ENCODE assay signal across 8 cellular contexts in the genomic region with DNA sequence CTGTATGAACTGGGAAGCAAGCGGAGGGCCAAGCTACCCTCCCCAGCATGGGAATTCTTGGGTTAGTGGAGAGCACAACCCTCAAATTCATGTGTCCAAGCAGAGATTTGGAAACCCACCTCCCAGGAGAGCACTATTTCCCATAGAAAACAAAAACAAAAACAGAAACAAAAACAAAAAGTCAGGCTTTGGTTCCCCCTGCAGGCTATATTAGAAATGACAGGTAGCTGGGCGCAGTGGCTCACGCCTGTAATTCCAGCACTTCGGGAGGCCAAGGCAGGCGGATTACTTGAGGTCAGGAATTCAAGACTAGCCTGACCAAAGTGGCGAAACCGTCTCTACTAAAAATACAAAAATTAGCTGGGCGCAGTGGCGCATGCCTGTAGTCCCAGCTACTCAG. TPM values are rescaled to one million over a fixed set of nuclear protein-coding genes. Genes with fewer than 3 reads are reported as not detected.
DNase-seq lines count a peak whose midpoint lies in the region; ATAC-seq and TF ChIP-seq lines count a peak whose summit lies in the region.

No MANE protein-coding gene starts in this region.

- H3K36me3 ChIP-seq in IMR-90 (ENCODE audit: control insufficient read depth, insufficient read depth, low read length): peaks cover 26% of the 10 kb centered on the region
- H3K36me3 ChIP-seq in hepatocyte (replicated peaks; ENCODE audit: insufficient read depth, low read depth): no peaks in the 10 kb centered on the region
- peaks cover 0 to 62% (median 28%) of the 10 kb centered on the region in 6 donors for H3K36me3 ChIP-seq in spleen
- no peaks in the 10 kb centered on the region for H3K36me3 ChIP-seq in Karpas-422 (ENCODE audit: insufficient read depth, low read length)

- no peak overlapping the region for H3K4me2 ChIP-seq in IMR-90 (ENCODE audit: low read depth, low read length)
- H3K4me2 ChIP-seq in hepatocyte: no peak overlapping the region
- no peak overlapping the region for H3K4me2 ChIP-seq in Karpas-422 (ENCODE audit: low read depth, low read length, poor library complexity, severe bottlenecking)

- intact Hi-C loops in IMR-90 (cut with micrococcal nuclease) (no loop called here), spleen (cut with DNase I; ENCODE audit: low total_unique reads) (no loop called here)

- no peak overlapping the region for H3K4me3 ChIP-seq in IMR-90 (ENCODE audit: insufficient read depth, low read depth, low read length)
- no peak overlapping the region for H3K4me3 ChIP-seq in hepatocyte
- peak overlapping the region in 2 of 8 donors; percentile 7 to 37 for H3K4me3 ChIP-seq in spleen
- no peak overlapping the region for H3K4me3 ChIP-seq in Karpas-422 (ENCODE audit: low read length)

- H3K14ac ChIP-seq in IMR-90 (replicated peaks; ENCODE audit: low read depth, low read length): no peak overlapping the region

- no peaks in the 10 kb centered on the region for H3K9me3 ChIP-seq in IMR-90 (ENCODE audit: control insufficient read depth, insufficient read depth, low read length)
- no peaks in the 10 kb centered on the region for H3K9me3 ChIP-seq in hepatocyte (ENCODE audit: low read depth)
- no peaks in the 10 kb centered on the region for H3K9me3 ChIP-seq in spleen
- no peaks in the 10 kb centered on the region for H3K9me3 ChIP-seq in Karpas-422 (ENCODE audit: low read length)

- H2AK9ac ChIP-seq in IMR-90 (replicated peaks; ENCODE audit: low read depth, low read length, poor library complexity): peak overlapping the region; percentile 87

- H3K9me1 ChIP-seq in IMR-90 (ENCODE audit: insufficient read depth, low read length): peaks cover 8% of the 10 kb centered on the region; the same call in 1 of the 2 replicates

- H3K18ac ChIP-seq in IMR-90 (ENCODE audit: low read depth, low read length): no peak overlapping the region

- peak; percentile 60 for TF ChIP-seq CTCF in IMR-90 (conservative IDR thresholded peaks at IDR 0.05; ENCODE audit: low read depth, low read length)
- TF ChIP-seq CTCF in hepatocyte (IDR thresholded peaks at IDR 0.05; ENCODE audit: poor library complexity): peak; percentile 88
- peak; percentile 75 to 95 (median 93) for TF ChIP-seq CTCF in spleen (IDR thresholded peaks at IDR 0.05 in 8 of 11, conservative IDR thresholded peaks at IDR 0.05 in 3 of 11)

- H3K4me1 ChIP-seq in IMR-90 (ENCODE audit: control insufficient read depth, insufficient read depth, low read length) (peaks cover 1% of the 10 kb centered on the region; the same call in 1 of the 2 replicates), hepatocyte (ENCODE audit: insufficient read depth) (no peaks in the 10 kb centered on the region), spleen (peaks cover 0 to 39% (median 19%) of the 10 kb centered on the region in 6 donors), Karpas-422 (ENCODE audit: low read length) (no peaks in the 10 kb centered on the region)

- in situ Hi-C loops in IMR-90 (cut with MboI; ENCODE audit: low sequenced_read_pairs): no loop called here

- no peaks in the 10 kb centered on the region for H3K79me1 ChIP-seq in IMR-90 (ENCODE audit: low read depth in 1 of 2, low read length in 2 of 2)

- no peak overlapping the region; the same call in 1 of the 2 replicates for H3K4ac ChIP-seq in IMR-90 (ENCODE audit: low read depth, low read length)

- H3K4me1 Mint-ChIP-seq in activated naive CD4-positive, alpha-beta T cell treated with anti-CD3 and anti-CD28 coated beads, Interleukin-2, amount 10 ng/mL, durations not matched to agents 7 days and 5 days: peaks cover 18% of the 10 kb centered on the region

- DNase-seq in CD1c-positive myeloid dendritic cell (ENCODE audit: extremely low spot score) (peak; percentile 58), IMR-90 (no peak), hepatocyte (ENCODE audit: low spot score) (peak; percentile 45), spleen (no peak), Karpas-422 (no peak)
- DNase-seq in activated naive CD4-positive, alpha-beta T cell treated with anti-CD3 and anti-CD28 coated beads, Interleukin-2, amount 10 ng/mL, durations not matched to agents 7 days and 5 days: peak; percentile 52

- no peak overlapping the region for H3K23ac ChIP-seq in IMR-90 (ENCODE audit: low read depth, low read length)

- ATAC-seq in IMR-90 (ENCODE audit: low read depth) (peak; percentile 80), HG03159 (IDR thresholded peaks at IDR 0.05; ENCODE audit: unreplicated experiment) (no peak), HG03139 (IDR thresholded peaks at IDR 0.05; ENCODE audit: unreplicated experiment) (no peak)

- H3K27ac Mint-ChIP-seq in activated naive CD4-positive, alpha-beta T cell treated with anti-CD3 and anti-CD28 coated beads, Interleukin-2, amount 10 ng/mL, durations not matched to agents 7 days and 5 days: peak overlapping the region; percentile 52

- TF ChIP-seq POLR2A in IMR-90 (IDR thresholded peaks at IDR 0.05; ENCODE audit: low read depth, low read length) (no peak), spleen (IDR thresholded peaks at IDR 0.05) (no peak)

- no TSS peak for BruUV-seq in IMR-90 (replicated peaks; lab: Mats Ljungman, UMichigan)

- dilution Hi-C loops in IMR-90 (cut with HindIII; ENCODE audit: low sequenced_read_pairs, unreplicated experiment): no loop called here

- no peak overlapping the region for H2BK120ac ChIP-seq in IMR-90 (ENCODE audit: low read depth, low read length)

- no peak overlapping the region for H4K91ac ChIP-seq in IMR-90 (ENCODE audit: insufficient read depth, low read depth, low read length)

- H3K36me3 Mint-ChIP-seq in activated naive CD4-positive, alpha-beta T cell treated with anti-CD3 and anti-CD28 coated beads, Interleukin-2, amount 10 ng/mL, durations not matched to agents 7 days and 5 days: peaks cover 27% of the 10 kb centered on the region

- no peak overlapping the region for H3K56ac ChIP-seq in IMR-90 (ENCODE audit: extremely low read depth, insufficient read depth, low read length)

- H3K4me3 Mint-ChIP-seq in activated naive CD4-positive, alpha-beta T cell treated with anti-CD3 and anti-CD28 coated beads, Interleukin-2, amount 10 ng/mL, durations not matched to agents 7 days and 5 days: no peak overlapping the region

- H3K27me3 Mint-ChIP-seq in activated naive CD4-positive, alpha-beta T cell treated with anti-CD3 and anti-CD28 coated beads, Interleukin-2, amount 10 ng/mL, durations not matched to agents 7 days and 5 days: no peaks in the 10 kb centered on the region

- no peak overlapping the region for H4K5ac ChIP-seq in IMR-90 (ENCODE audit: low read depth, low read length)

- POLR2A ChIA-PET in IMR-90 (lab: Charles Lee; ENCODE audit: unreplicated experiment): interaction anchor here (0.6 kb wide), 1 partner anchor 458 kb away, joined by 7 read pairs; no protein-coding TSS in a partner anchor

- peak overlapping the region; percentile 58 for H2AFZ ChIP-seq in IMR-90 (replicated peaks; ENCODE audit: low read length, poor library complexity)
- no peak overlapping the region for H2AFZ ChIP-seq in hepatocyte
- H2AFZ ChIP-seq in Karpas-422 (ENCODE audit: low read length): no peak overlapping the region

- H3K27me3 ChIP-seq in IMR-90 (ENCODE audit: control insufficient read depth, insufficient read depth, low read length): no peaks in the 10 kb centered on the region
- H3K27me3 ChIP-seq in hepatocyte: no peaks in the 10 kb centered on the region
- no peaks in the 10 kb centered on the region for H3K27me3 ChIP-seq in spleen (replicated peaks in 1 of 7)
- no peaks in the 10 kb centered on the region for H3K27me3 ChIP-seq in Karpas-422 (ENCODE audit: low read length)

- H2BK20ac ChIP-seq in IMR-90 (ENCODE audit: low read depth, low read length): no peak overlapping the region

- no peaks in the 10 kb centered on the region for H4K20me1 ChIP-seq in IMR-90 (ENCODE audit: insufficient read depth, low read length)
- no peaks in the 10 kb centered on the region for H4K20me1 ChIP-seq in hepatocyte (ENCODE audit: insufficient read depth, poor library complexity, severe bottlenecking)
- no peaks in the 10 kb centered on the region for H4K20me1 ChIP-seq in Karpas-422 (ENCODE audit: insufficient read depth, low read depth, low read length)

- peak overlapping the region in 1 of 2 experiments; percentile 75; a peak in 1 of 4 replicates for H4K8ac ChIP-seq in IMR-90 (ENCODE audit: low read depth in 2 of 2, low read length in 2 of 2)

- H3K9me2 ChIP-seq in hepatocyte (replicated peaks; ENCODE audit: insufficient read depth): no peaks in the 10 kb centered on the region
- H3K9me2 ChIP-seq in Karpas-422 (replicated peaks; ENCODE audit: insufficient read depth, low read length): no peaks in the 10 kb centered on the region

- peak; percentile 44 for TF ChIP-seq RAD21 in IMR-90 (IDR thresholded peaks at IDR 0.05; ENCODE audit: low read length)

- H3K79me2 ChIP-seq in hepatocyte (no peaks in the 10 kb centered on the region), Karpas-422 (ENCODE audit: low read length) (no peaks in the 10 kb centered on the region)

- H3K9me3 Mint-ChIP-seq in activated naive CD4-positive, alpha-beta T cell treated with anti-CD3 and anti-CD28 coated beads, Interleukin-2, amount 10 ng/mL, durations not matched to agents 7 days and 5 days: no peaks in the 10 kb centered on the region

- H2BK15ac ChIP-seq in IMR-90 (ENCODE audit: low read depth, low read length): no peak overlapping the region

- H2BK5ac ChIP-seq in IMR-90 (ENCODE audit: low read depth, low read length, poor library complexity, severe bottlenecking): no peak overlapping the region

- no peak overlapping the region for H2AK5ac ChIP-seq in IMR-90 (ENCODE audit: low read depth, low read length)

- CTCF ChIA-PET in IMR-90 (lab: Yijun Ruan, JAX): interaction anchor here (0.5 to 4.3 kb wide), 8 partner anchors 9 to 1152 kb away, joined by 3 to 24 read pairs (median 4); a partner anchor contains a TSS
- CTCF ChIA-PET in activated naive CD4-positive, alpha-beta T cell treated with anti-CD3 and anti-CD28 coated beads, Interleukin-2, amount 10 ng/mL, durations not matched to agents 7 days and 5 days (lab: Charles Lee): interaction anchor here (0.6 to 6.6 kb wide), 18 partner anchors 10 to 741 kb away, joined by 3 to 89 read pairs (median 4); a partner anchor contains a TSS

- H3K27ac ChIP-seq in IMR-90 (ENCODE audit: insufficient read depth, low read length) (no peak overlapping the region), hepatocyte (no peak overlapping the region), spleen (peak overlapping the region in 6 of 8 donors; percentile 22 to 60 (median 52)), Karpas-422 (ENCODE audit: low read length) (no peak overlapping the region)

- WGBS in IMR-90 (ENCODE audit: extremely low coverage in 2 of 2, insufficient read length in 1 of 2), 2 experiments: 20% methylated on average over 1 of the region's 9 CpGs; no CpG with 5 or more reads in 1 of the 2 experiments
- 34% methylated on average over 9 of the region's 9 CpGs for WGBS in hepatocyte (ENCODE audit: low lambda C conversion rate, missing lambda C conversion rate)
- 39 to 49% (median 42%) methylated on average over 9 of the region's 9 CpGs for WGBS in spleen, 5 donors

- H3K9ac ChIP-seq in IMR-90 (ENCODE audit: low read depth, low read length): no peak overlapping the region
- H3K9ac ChIP-seq in Karpas-422 (ENCODE audit: low read length): no peak overlapping the region

RNA-seq across cellular contexts. Expression of a gene that starts 10.8 kb away (rescaled TPM):
- 5.8 and 6.6 TPM in 2 replicates for total RNA-seq in IMR-90 (2012; rRNA removed)
- polyA plus RNA-seq in IMR-90 (2012; rRNA removed): 6.6 and 7.3 TPM in 2 replicates
- 5.4 and 6.1 TPM in 2 replicates for polyA plus RNA-seq in IMR-90 (2012; cell fraction: cytosol; rRNA removed)
- 18.8 TPM in 2 replicates for polyA plus RNA-seq in IMR-90 (2012; cell fraction: nucleus; rRNA removed; ENCODE audit: low replicate concordance)
- total RNA-seq in hepatocyte: 15.9 and 18.5 TPM in 2 replicates
- 5.8 and 7.6 TPM in 2 replicates for polyA plus RNA-seq in hepatocyte
- total RNA-seq in spleen: 10 to 100 TPM; 23.8 to 51.1 (median 31.4) TPM
- 10 to 100 TPM in 1 of 3 donors, 1 to 10 TPM in 2; 3.3 to 10.4 (median 3.9) TPM for polyA plus RNA-seq in spleen
- 9.9 and 13.0 TPM in 2 replicates for total RNA-seq in Karpas-422 (2014; rRNA removed; shearing (Covaris generic); ENCODE audit: low replicate concordance)

RNA-seq across cellular contexts. Expression of a gene that starts 12.4 kb away (rescaled TPM):
- total RNA-seq in IMR-90 (2012; rRNA removed): 7.9 and 8.6 TPM in 2 replicates
- 9.4 and 9.6 TPM in 2 replicates for polyA plus RNA-seq in IMR-90 (2012; rRNA removed)
- polyA plus RNA-seq in IMR-90 (2012; cell fraction: cytosol; rRNA removed): 4.6 and 6.5 TPM in 2 replicates
- polyA plus RNA-seq in IMR-90 (2012; cell fraction: nucleus; rRNA removed; ENCODE audit: low replicate concordance): 3.4 and 9.4 TPM in 2 replicates
- total RNA-seq in hepatocyte: 20.3 and 26.5 TPM in 2 replicates
- 15.1 and 21.6 TPM in 2 replicates for polyA plus RNA-seq in hepatocyte
- 10 to 100 TPM; 15.7 to 22.6 (median 17.7) TPM for total RNA-seq in spleen
- polyA plus RNA-seq in spleen: 10 to 100 TPM in 1 of 3 donors, 1 to 10 TPM in 2; 9.2 to 12.8 (median 9.9) TPM
- total RNA-seq in Karpas-422 (2014; rRNA removed; shearing (Covaris generic); ENCODE audit: low replicate concordance): 28.8 and 35.0 TPM in 2 replicates

RNA-seq across cellular contexts. Expression of a gene that starts 13.8 kb away (rescaled TPM):
- under 0.01 and 0.36 TPM in 2 replicates for total RNA-seq in IMR-90 (2012; rRNA removed)
- polyA plus RNA-seq in IMR-90 (2012; rRNA removed): 0.16 and 0.21 TPM in 2 replicates
- polyA plus RNA-seq in IMR-90 (2012; cell fraction: cytosol; rRNA removed): 0.23 and 0.24 TPM in 2 replicates
- polyA plus RNA-seq in IMR-90 (2012; cell fraction: nucleus; rRNA removed; ENCODE audit: low replicate concordance): 0.25 and 0.26 TPM in 2 replicates
- total RNA-seq in hepatocyte: 7.5 and 7.9 TPM in 2 replicates
- polyA plus RNA-seq in hepatocyte: 8.8 and 9.0 TPM in 2 replicates
- total RNA-seq in spleen: under 1 TPM in 5 of 7 donors, not detected in 2; 0.13 to 0.92 (median 0.51) TPM
- polyA plus RNA-seq in spleen: under 1 TPM; 0.12 to 0.32 (median 0.22) TPM
- 0.19 and 0.47 TPM in 2 replicates for total RNA-seq in Karpas-422 (2014; rRNA removed; shearing (Covaris generic); ENCODE audit: low replicate concordance)

RNA-seq across cellular contexts. Expression of a gene that starts 21.3 kb away (rescaled TPM):
- 99.2 and 118 TPM in 2 replicates for total RNA-seq in IMR-90 (2012; rRNA removed)
- polyA plus RNA-seq in IMR-90 (2012; rRNA removed): 126 and 127 TPM in 2 replicates
- 70.7 and 75.7 TPM in 2 replicates for polyA plus RNA-seq in IMR-90 (2012; cell fraction: cytosol; rRNA removed)
- polyA plus RNA-seq in IMR-90 (2012; cell fraction: nucleus; rRNA removed; ENCODE audit: low replicate concordance): 51.7 and 154 TPM in 2 replicates
- 267 and 268 TPM in 2 replicates for total RNA-seq in hepatocyte
- polyA plus RNA-seq in hepatocyte: 210 and 277 TPM in 2 replicates
- 100 to 1,000 TPM in 3 of 7 donors, 10 to 100 TPM in 4; 71.8 to 128 (median 98.1) TPM for total RNA-seq in spleen
- 10 to 100 TPM; 63.4 to 69.9 (median 65.1) TPM for polyA plus RNA-seq in spleen
- total RNA-seq in Karpas-422 (2014; rRNA removed; shearing (Covaris generic); ENCODE audit: low replicate concordance): 91.6 and 140 TPM in 2 replicates

RNA-seq across cellular contexts. Expression of a gene that starts 40.5 kb away (rescaled TPM):
- total RNA-seq in IMR-90 (2012; rRNA removed): under 0.01 TPM in 1 of 2 replicates, not detected in the other
- polyA plus RNA-seq in IMR-90 (2012; rRNA removed): 0.10 and 0.38 TPM in 2 replicates
- polyA plus RNA-seq in IMR-90 (2012; cell fraction: cytosol; rRNA removed): 0.05 and 0.15 TPM in 2 replicates
- 0.79 and 1.3 TPM in 2 replicates for polyA plus RNA-seq in IMR-90 (2012; cell fraction: nucleus; rRNA removed; ENCODE audit: low replicate concordance)
- 2.7 and 3.8 TPM in 2 replicates for total RNA-seq in hepatocyte
- polyA plus RNA-seq in hepatocyte: 1.1 and 3.0 TPM in 2 replicates
- 1 to 10 TPM in 3 of 7 donors, under 1 TPM in 4; 0.33 to 1.4 (median 0.77) TPM for total RNA-seq in spleen
- polyA plus RNA-seq in spleen: under 1 TPM; 0.50 to 0.85 (median 0.61) TPM
- 0.63 and 1.4 TPM in 2 replicates for total RNA-seq in Karpas-422 (2014; rRNA removed; shearing (Covaris generic); ENCODE audit: low replicate concordance)

Comparison
In these comparisons a context has a peak if more than half of its experiments do, and no peak if none do; other contexts are left out.
1. DNase-seq: peak in CD1c-positive myeloid dendritic cell (single experiment), activated naive CD4-positive, alpha-beta T cell treated with anti-CD3 and anti-CD28 coated beads, Interleukin-2, amount 10 ng/mL, durations not matched to agents 7 days and 5 days (single experiment) and hepatocyte (single experiment); none in IMR-90 (single experiment), spleen (single experiment) and Karpas-422 (single experiment).
2. H3K27ac ChIP-seq: peak in spleen (6 of 8); none in IMR-90 (single experiment), hepatocyte (single experiment) and Karpas-422 (single experiment).
3. Peak in every context shown above with its lines, with median percentiles within 50 percentile points of each other: CTCF ChIP-seq.